12 cellular contexts compared by ENCODE assay signal in the genomic region with DNA sequence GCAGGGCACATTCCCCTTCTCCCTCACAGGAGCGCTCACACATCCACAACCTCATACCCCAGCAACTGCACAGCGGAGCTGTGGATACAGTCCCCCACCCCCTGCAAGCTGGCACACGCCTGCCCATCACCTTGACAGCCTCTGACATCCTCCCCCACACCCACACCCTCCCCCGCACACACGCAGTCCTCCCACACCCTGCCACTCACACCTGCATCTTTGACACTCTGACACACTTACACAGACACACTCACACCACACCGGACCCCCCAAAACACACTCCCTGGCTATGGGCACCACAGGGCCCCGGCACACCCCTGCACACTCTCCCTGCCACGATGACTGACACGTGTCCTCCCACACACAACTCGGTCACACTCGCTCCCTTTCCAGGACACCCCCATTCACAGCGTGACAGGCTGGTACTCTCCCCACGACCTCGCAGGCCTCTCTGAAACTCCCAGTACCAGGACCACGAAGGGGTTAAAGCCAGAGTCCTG. TPM values are rescaled to one million over a fixed set of nuclear protein-coding genes. Genes with fewer than 3 reads are reported as not detected.
DNase-seq lines count a peak whose midpoint lies in the region; ATAC-seq, FAIRE-seq and TF ChIP-seq lines count a peak whose summit lies in the region.
"Had no signal": no experiment of that assay in that cellular context is flagged by ENCODE, and none has a peak within 500 bp of the region (broad histone marks: within the 10 kb centered on the region; RNA-seq: fewer than 3 reads in every experiment).

No MANE protein-coding gene starts in this region.

- H3K4me3 ChIP-seq in left ventricle myocardium inferior (peak overlapping the region; percentile 61), right atrium auricular region (peak overlapping the region in 1 of 2 donors; percentile 48), transverse colon (peak overlapping the region in 3 of 4 donors; percentile 47 to 60 (median 59)), kidney (ENCODE audit: low read length in 2 of 2) (no peak overlapping the region)
- H3K4me3 ChIP-seq: PC-9 had no signal

- no peak for TF ChIP-seq POLR2A in transverse colon (IDR thresholded peaks at IDR 0.05)

- intact Hi-C loops in left ventricle myocardium inferior (cut with micrococcal nuclease), result no loop called here
- intact Hi-C loops in transverse colon (cut with DNase I; ENCODE audit: low total_unique reads), result no loop called here
- intact Hi-C loops in activated T-helper 1 cell treated with anti-CD3 and anti-CD28 coated beads, Interleukin-12 subunit alpha, Interleukin-12 subunit beta, Interleukin-2, Interleukin-4 antibody, amounts not matched to agents 30 ng/mL and 10 ng/mL and 1 ng/mL, durations not matched to agents 14 hours and 24 hours and 36 hours (cut with micrococcal nuclease), result loop anchor here (10.0 kb wide), 1 partner anchor 421 kb away; a partner anchor contains a TSS
- intact Hi-C loops in kidney (cut with DNase I), result loop anchor here (10.0 kb wide), 1 partner anchor 81 kb away; no protein-coding TSS in a partner anchor

- H3K9ac ChIP-seq in kidney (ENCODE audit: low read length in 2 of 2), result no peak overlapping the region

- peak overlapping the region; percentile 19 for H3K4me3 Mint-ChIP-seq in activated naive CD8-positive, alpha-beta T cell treated with anti-CD3 and anti-CD28 coated beads, Interleukin-2, amount 50 U/mL, for 24 hours
- H3K4me3 Mint-ChIP-seq in memory B cell, result peak overlapping the region; percentile 17
- H3K4me3 Mint-ChIP-seq in activated T-helper 1 cell treated with anti-CD3 and anti-CD28 coated beads, Interleukin-12 subunit alpha, Interleukin-12 subunit beta, Interleukin-2, Interleukin-4 antibody, amounts not matched to agents 30 ng/mL and 10 ng/mL and 1 ng/mL, durations not matched to agents 14 hours and 24 hours and 36 hours, result no peak overlapping the region

- no peak overlapping the region for H3K27ac Mint-ChIP-seq in activated naive CD8-positive, alpha-beta T cell treated with anti-CD3 and anti-CD28 coated beads, Interleukin-2, amount 50 U/mL, for 24 hours
- no peak overlapping the region for H3K27ac Mint-ChIP-seq in memory B cell
- no peak overlapping the region for H3K27ac Mint-ChIP-seq in activated T-helper 1 cell treated with anti-CD3 and anti-CD28 coated beads, Interleukin-12 subunit alpha, Interleukin-12 subunit beta, Interleukin-2, Interleukin-4 antibody, amounts not matched to agents 30 ng/mL and 10 ng/mL and 1 ng/mL, durations not matched to agents 14 hours and 24 hours and 36 hours

- H3K27me3 Mint-ChIP-seq in activated naive CD8-positive, alpha-beta T cell treated with anti-CD3 and anti-CD28 coated beads, Interleukin-2, amount 50 U/mL, for 24 hours, result peaks cover 36% of the 10 kb centered on the region
- H3K27me3 Mint-ChIP-seq in memory B cell, result peaks cover 25% of the 10 kb centered on the region
- H3K27me3 Mint-ChIP-seq in activated T-helper 1 cell treated with anti-CD3 and anti-CD28 coated beads, Interleukin-12 subunit alpha, Interleukin-12 subunit beta, Interleukin-2, Interleukin-4 antibody, amounts not matched to agents 30 ng/mL and 10 ng/mL and 1 ng/mL, durations not matched to agents 14 hours and 24 hours and 36 hours (ENCODE audit: insufficient read depth), result peaks cover 45% of the 10 kb centered on the region

- no peak for FAIRE-seq in kidney (lab: Jason Lieb, UNC)

- TF ChIP-seq CTCF in left ventricle myocardium inferior (IDR thresholded peaks at IDR 0.05; ENCODE audit: borderline replicate concordance) (no peak), right atrium auricular region (IDR thresholded peaks at IDR 0.05) (no peak), transverse colon (IDR thresholded peaks at IDR 0.05) (no peak), kidney (IDR thresholded peaks at IDR 0.05; ENCODE audit: borderline replicate concordance, extremely low read depth, insufficient read depth) (no peak)

- DNase-seq in left ventricle myocardium inferior (no peak), right atrium auricular region (ENCODE audit: low spot score) (no peak), memory B cell (ENCODE audit: low spot score in 2 of 2) (no peak), transverse colon (peak; percentile 34), kidney (no peak)
- DNase-seq in activated naive CD8-positive, alpha-beta T cell treated with anti-CD3 and anti-CD28 coated beads, Interleukin-2, amount 50 U/mL, for 24 hours, result peak; percentile 32
- DNase-seq in activated T-helper 1 cell treated with anti-CD3 and anti-CD28 coated beads, Interleukin-12 subunit alpha, Interleukin-12 subunit beta, Interleukin-2, Interleukin-4 antibody, amounts not matched to agents 30 ng/mL and 10 ng/mL and 1 ng/mL, durations not matched to agents 14 hours and 24 hours and 36 hours (ENCODE audit: low spot score), result no peak
- DNase-seq: aorta, NCI-H1930, PC-9 had no signal

- H3K9me3 ChIP-seq in left ventricle myocardium inferior (replicated peaks), result no peaks in the 10 kb centered on the region
- no peaks in the 10 kb centered on the region for H3K9me3 ChIP-seq in right atrium auricular region
- H3K9me3 ChIP-seq in transverse colon, result no peaks in the 10 kb centered on the region
- H3K9me3 ChIP-seq in kidney (ENCODE audit: control insufficient read depth in 1 of 2, low read length in 2 of 2), result no peaks in the 10 kb centered on the region

- no peaks in the 10 kb centered on the region for H3K36me3 ChIP-seq in left ventricle myocardium inferior
- H3K36me3 ChIP-seq in right atrium auricular region, result no peaks in the 10 kb centered on the region
- H3K36me3 ChIP-seq in transverse colon, result no peaks in the 10 kb centered on the region
- no peaks in the 10 kb centered on the region for H3K36me3 ChIP-seq in kidney (ENCODE audit: control insufficient read depth in 1 of 2, insufficient read depth in 2 of 2, low read length in 2 of 2)

- 14% methylated on average over 15 of the region's 15 CpGs; no CpG with 5 or more reads in 1 of the 2 donors for WGBS in transverse colon (ENCODE audit: low coverage in 1 of 2), 2 donors

- H3K27ac ChIP-seq in left ventricle myocardium inferior (replicated peaks) (no peak overlapping the region), right atrium auricular region (no peak overlapping the region), transverse colon (peak overlapping the region; percentile 90 to 93 (median 91)), kidney (ENCODE audit: low read depth in 2 of 2, low read length in 2 of 2) (no peak overlapping the region)
- H3K27ac ChIP-seq: PC-9 had no signal

- no peak for TF ChIP-seq EP300 in transverse colon (IDR thresholded peaks at IDR 0.05; ENCODE audit: low read depth)

- H3K27me3 ChIP-seq in left ventricle myocardium inferior (ENCODE audit: low read depth), result peaks cover 76% of the 10 kb centered on the region
- H3K27me3 ChIP-seq in right atrium auricular region, result peaks cover 0 to 8% of the 10 kb centered on the region in 2 donors
- H3K27me3 ChIP-seq in transverse colon, result peaks cover 48% of the 10 kb centered on the region

- in situ Hi-C loops in transverse colon (cut with MboI; ENCODE audit: low pct_ligation_motif_present in 1 of 4, low pct_unique_long_range_greater_than_20kb in 1 of 4, low sequenced_read_pairs in 3 of 4), result loop anchor here in 3 of 4 donors (10.0 to 25.0 kb wide), 3 partner anchors 111 to 129 kb away; a partner anchor contains a TSS

- H3K4me1 ChIP-seq in left ventricle myocardium inferior (peaks cover 25% of the 10 kb centered on the region), right atrium auricular region (peaks cover 0 to 27% of the 10 kb centered on the region in 2 donors), transverse colon (peaks cover 17 to 63% (median 50%) of the 10 kb centered on the region in 4 donors), kidney (ENCODE audit: control insufficient read depth in 1 of 2, insufficient read depth in 1 of 2, low read depth in 1 of 2, low read length in 2 of 2) (peaks cover 3 to 11% of the 10 kb centered on the region in 2 donors)

- no peaks in the 10 kb centered on the region for H3K36me3 Mint-ChIP-seq in activated naive CD8-positive, alpha-beta T cell treated with anti-CD3 and anti-CD28 coated beads, Interleukin-2, amount 50 U/mL, for 24 hours (ENCODE audit: low read depth)
- no peaks in the 10 kb centered on the region for H3K36me3 Mint-ChIP-seq in memory B cell
- H3K36me3 Mint-ChIP-seq in activated T-helper 1 cell treated with anti-CD3 and anti-CD28 coated beads, Interleukin-12 subunit alpha, Interleukin-12 subunit beta, Interleukin-2, Interleukin-4 antibody, amounts not matched to agents 30 ng/mL and 10 ng/mL and 1 ng/mL, durations not matched to agents 14 hours and 24 hours and 36 hours (ENCODE audit: low read depth), result no peaks in the 10 kb centered on the region
- H3K36me3 Mint-ChIP-seq: CD14-positive monocyte had no signal

- no peaks in the 10 kb centered on the region for H3K9me3 Mint-ChIP-seq in activated naive CD8-positive, alpha-beta T cell treated with anti-CD3 and anti-CD28 coated beads, Interleukin-2, amount 50 U/mL, for 24 hours
- H3K9me3 Mint-ChIP-seq in memory B cell, result no peaks in the 10 kb centered on the region
- H3K9me3 Mint-ChIP-seq in activated T-helper 1 cell treated with anti-CD3 and anti-CD28 coated beads, Interleukin-12 subunit alpha, Interleukin-12 subunit beta, Interleukin-2, Interleukin-4 antibody, amounts not matched to agents 30 ng/mL and 10 ng/mL and 1 ng/mL, durations not matched to agents 14 hours and 24 hours and 36 hours, result no peaks in the 10 kb centered on the region

- H3K4me1 Mint-ChIP-seq in activated naive CD8-positive, alpha-beta T cell treated with anti-CD3 and anti-CD28 coated beads, Interleukin-2, amount 50 U/mL, for 24 hours, result peaks cover 23% of the 10 kb centered on the region
- peaks cover 26% of the 10 kb centered on the region for H3K4me1 Mint-ChIP-seq in memory B cell
- H3K4me1 Mint-ChIP-seq in activated T-helper 1 cell treated with anti-CD3 and anti-CD28 coated beads, Interleukin-12 subunit alpha, Interleukin-12 subunit beta, Interleukin-2, Interleukin-4 antibody, amounts not matched to agents 30 ng/mL and 10 ng/mL and 1 ng/mL, durations not matched to agents 14 hours and 24 hours and 36 hours (ENCODE audit: low read depth), result peaks cover 31% of the 10 kb centered on the region

- ATAC-seq in activated naive CD8-positive, alpha-beta T cell treated with anti-CD3 and anti-CD28 coated beads, Interleukin-2, amount 50 U/mL, for 24 hours, result no peak
- no peak for ATAC-seq in memory B cell (ENCODE audit: low read depth)
- no peak for ATAC-seq in activated CD4-positive, CD25-positive, alpha-beta regulatory T cell treated with anti-CD3 and anti-CD28 coated beads, Interleukin-2, amount 50 U/mL, for 24 hours

RNA-seq across cellular contexts. Expression of a gene that starts 0.5 kb away (rescaled TPM):
- total RNA-seq in left ventricle myocardium inferior (0.36 TPM), right atrium auricular region (1 to 10 TPM in 1 of 2 donors, not detected in 1; 6.7 TPM), transverse colon (100 to 1,000 TPM; 125 to 509 (median 223) TPM), kidney (31.1 TPM)
- total RNA-seq in activated T-helper 1 cell treated with anti-CD3 and anti-CD28 coated beads, Interleukin-12 subunit alpha, Interleukin-12 subunit beta, Interleukin-2, Interleukin-4 antibody, amounts not matched to agents 30 ng/mL and 10 ng/mL and 1 ng/mL, durations not matched to agents 14 hours and 24 hours and 36 hours, result not detected in 2 replicates
- polyA plus RNA-seq in kidney (ENCODE audit: insufficient read depth, low read depth, low replicate concordance), result 22.9 TPM
- total RNA-seq: PC-9 had no signal
- polyA plus RNA-seq: CD14-positive monocyte had no signal

RNA-seq across cellular contexts. Expression of a gene that starts 10.7 kb away (rescaled TPM):
- total RNA-seq in left ventricle myocardium inferior, result 15.7 TPM
- total RNA-seq in right atrium auricular region, result 10 to 100 TPM; 18.5 to 22.2 TPM
- total RNA-seq in transverse colon, result 100 to 1,000 TPM in 1 of 4 donors, 10 to 100 TPM in 3; 63.5 to 193 (median 73.2) TPM
- total RNA-seq in activated T-helper 1 cell treated with anti-CD3 and anti-CD28 coated beads, Interleukin-12 subunit alpha, Interleukin-12 subunit beta, Interleukin-2, Interleukin-4 antibody, amounts not matched to agents 30 ng/mL and 10 ng/mL and 1 ng/mL, durations not matched to agents 14 hours and 24 hours and 36 hours, result 54.7 and 65.3 TPM in 2 replicates
- 47.6 TPM for total RNA-seq in kidney
- 32.1 TPM for polyA plus RNA-seq in kidney (ENCODE audit: insufficient read depth, low read depth, low replicate concordance)

RNA-seq across cellular contexts. Expression of a gene that starts 18.5 kb away (rescaled TPM):
- total RNA-seq in left ventricle myocardium inferior (not detected), right atrium auricular region (not detected), transverse colon (not detected), kidney (not detected)
- total RNA-seq in activated T-helper 1 cell treated with anti-CD3 and anti-CD28 coated beads, Interleukin-12 subunit alpha, Interleukin-12 subunit beta, Interleukin-2, Interleukin-4 antibody, amounts not matched to agents 30 ng/mL and 10 ng/mL and 1 ng/mL, durations not matched to agents 14 hours and 24 hours and 36 hours, result not detected in 2 replicates
- not detected for polyA plus RNA-seq in kidney (ENCODE audit: insufficient read depth, low read depth, low replicate concordance)
- total RNA-seq: aorta, PC-9 had no signal
- polyA plus RNA-seq: aorta, CD14-positive monocyte had no signal

RNA-seq across cellular contexts. Expression of a gene that starts 38.9 kb away (rescaled TPM):
- 5,825 TPM for total RNA-seq in left ventricle myocardium inferior
- 1,000 to 10,000 TPM; 3,380 to 5,284 TPM for total RNA-seq in right atrium auricular region
- 1 to 10 TPM in 1 of 4 donors, under 1 TPM in 1, not detected in 2; 0.64 to 1.9 TPM for total RNA-seq in transverse colon
- total RNA-seq in activated T-helper 1 cell treated with anti-CD3 and anti-CD28 coated beads, Interleukin-12 subunit alpha, Interleukin-12 subunit beta, Interleukin-2, Interleukin-4 antibody, amounts not matched to agents 30 ng/mL and 10 ng/mL and 1 ng/mL, durations not matched to agents 14 hours and 24 hours and 36 hours, result 0.96 and 1.4 TPM in 2 replicates
- total RNA-seq in kidney, result 1.5 TPM
- polyA plus RNA-seq in kidney (ENCODE audit: insufficient read depth, low read depth, low replicate concordance), result 1.7 TPM
- polyA plus RNA-seq: CD14-positive monocyte had no signal

RNA-seq across cellular contexts. Expression of a gene that starts 42.0 kb away (rescaled TPM):
- total RNA-seq in left ventricle myocardium inferior, result 7.6 TPM
- total RNA-seq in right atrium auricular region, result 10 to 100 TPM; 14.9 to 26.2 TPM
- 10 to 100 TPM in 1 of 4 donors, 1 to 10 TPM in 2, under 1 TPM in 1; 0.80 to 48.3 (median 1.3) TPM for total RNA-seq in transverse colon
- total RNA-seq in activated T-helper 1 cell treated with anti-CD3 and anti-CD28 coated beads, Interleukin-12 subunit alpha, Interleukin-12 subunit beta, Interleukin-2, Interleukin-4 antibody, amounts not matched to agents 30 ng/mL and 10 ng/mL and 1 ng/mL, durations not matched to agents 14 hours and 24 hours and 36 hours, result not detected in 2 replicates
- 8.2 TPM for total RNA-seq in kidney
- 2.0 TPM for polyA plus RNA-seq in kidney (ENCODE audit: insufficient read depth, low read depth, low replicate concordance)
- polyA plus RNA-seq: CD14-positive monocyte had no signal

Comparison
In these comparisons a context has a peak if more than half of its experiments do, and no peak if none do; other contexts are left out.
1. DNase-seq: peak in activated naive CD8-positive, alpha-beta T cell treated with anti-CD3 and anti-CD28 coated beads, Interleukin-2, amount 50 U/mL, for 24 hours (single experiment) and transverse colon (single experiment); none in left ventricle myocardium inferior (single experiment), right atrium auricular region (single experiment), memory B cell (0 of 2), activated T-helper 1 cell treated with anti-CD3 and anti-CD28 coated beads, Interleukin-12 subunit alpha, Interleukin-12 subunit beta, Interleukin-2, Interleukin-4 antibody, amounts not matched to agents 30 ng/mL and 10 ng/mL and 1 ng/mL, durations not matched to agents 14 hours and 24 hours and 36 hours (single experiment) and kidney (single experiment).
2. H3K27ac ChIP-seq: peak in transverse colon (4 of 4); none in left ventricle myocardium inferior (single experiment), right atrium auricular region (0 of 2) and kidney (0 of 2).
3. H3K4me3 ChIP-seq: peak in left ventricle myocardium inferior (single experiment) and transverse colon (3 of 4); none in kidney (0 of 2).
4. intact Hi-C loops: an anchor here in activated T-helper 1 cell treated with anti-CD3 and anti-CD28 coated beads, Interleukin-12 subunit alpha, Interleukin-12 subunit beta, Interleukin-2, Interleukin-4 antibody, amounts not matched to agents 30 ng/mL and 10 ng/mL and 1 ng/mL, durations not matched to agents 14 hours and 24 hours and 36 hours (10.0 kb wide) and kidney (10.0 kb wide); none called in left ventricle myocardium inferior and transverse colon.